1 cellular context compared by ENCODE assay signal in genomic region chr5:115585265-115585664, GRCh38.
TF ChIP-seq lines count a peak whose summit lies in the region.

No MANE protein-coding gene starts in this region.

TF ChIP-seq in HepG2, 621 proteins besides CTCF, POLR2A, EP300 and RAD21:
- TF ChIP-seq ZNF275 (CRISPR knock-in tag; IDR thresholded peaks at IDR 0.05; ENCODE audit: borderline replicate concordance) (no peak), GATAD2A (CRISPR knock-in tag; IDR thresholded peaks at IDR 0.05) (no peak), ZNF264 (CRISPR knock-in tag; IDR thresholded peaks at IDR 0.05) (no peak), KMT2A (CRISPR knock-in tag; IDR thresholded peaks at IDR 0.05) (no peak), TAF15 (IDR thresholded peaks at IDR 0.05; ENCODE audit: low read depth, low read length, poor library complexity, severe bottlenecking) (no peak), ZNF225 (CRISPR knock-in tag; IDR thresholded peaks at IDR 0.05) (no peak)
